ENCODE assay signal across 22 cellular contexts in genomic region chr9:73701415-73702057, GRCh38.
A peak's percentile ranks its signal among the peaks of the same experiment; 100 is the strongest.
DNase-seq lines count a peak whose midpoint lies in the region; ATAC-seq and TF ChIP-seq lines count a peak whose summit lies in the region.
"Had no signal": no experiment of that assay in that cellular context is flagged by ENCODE, and none has a peak within 500 bp of the region (broad histone marks: within the 10 kb centered on the region; RNA-seq: fewer than 3 reads in every experiment).

No MANE protein-coding gene starts in this region.

- peak overlapping the region; percentile 72 for H3K4me2 ChIP-seq in mammary epithelial cell (ENCODE audit: insufficient read depth, low read depth, low read length)
- H3K4me2 ChIP-seq in PC-9 = peak overlapping the region; percentile 52
- no peak overlapping the region for H3K4me2 ChIP-seq in H9 (ENCODE audit: insufficient read depth, insufficient read length, low read length)

- H3K9ac ChIP-seq in mammary epithelial cell (ENCODE audit: insufficient read depth, low read length) = no peak overlapping the region
- no peak overlapping the region for H3K9ac ChIP-seq in H9 (ENCODE audit: extremely low read depth, insufficient read length, low read length)

- H2AFZ ChIP-seq in mammary epithelial cell (ENCODE audit: low read depth, low read length) (peak overlapping the region; percentile 94), PC-9 (peak overlapping the region; percentile 54; the same call in 1 of the 2 replicates), H9 (ENCODE audit: low read length) (no peak overlapping the region)

- no peak overlapping the region for H4K91ac ChIP-seq in H9 (ENCODE audit: insufficient read length, low read depth, low read length)

- intact Hi-C loops in mammary epithelial cell (cut with micrococcal nuclease) (no loop called here), breast epithelium (cut with DNase I; ENCODE audit: low total_unique reads) (no loop called here), PC-9 (cut with micrococcal nuclease; ENCODE audit: unreplicated experiment) (loop anchor here (10.0 kb wide), 1 partner anchor 113 kb away; no protein-coding TSS in a partner anchor)

- H2AK5ac ChIP-seq in H9 (ENCODE audit: insufficient read length, low read length) = no peak overlapping the region

- H3K79me2 ChIP-seq in mammary epithelial cell (ENCODE audit: insufficient read depth, low read length) (no peaks in the 10 kb centered on the region), PC-9 (ENCODE audit: low read depth) (no peaks in the 10 kb centered on the region), H9 (ENCODE audit: insufficient read depth, low read length) (no peaks in the 10 kb centered on the region)

- no peaks in the 10 kb centered on the region for H3K27me3 Mint-ChIP-seq in H9 (ENCODE audit: low read depth)
- H3K27me3 Mint-ChIP-seq: B cell had no signal

- CTCF ChIA-PET in mammary epithelial cell (lab: Charles Lee; ENCODE audit: low non-redundant PET) (interaction anchor here (0.6 kb wide), 1 partner anchor 446 kb away, joined by 3 read pairs; no protein-coding TSS in a partner anchor), PC-9 (lab: Charles Lee) (no interaction called here)

- no peak overlapping the region for H2BK120ac ChIP-seq in H9 (ENCODE audit: low read depth, low read length, poor library complexity, severe bottlenecking)

- H3K4ac ChIP-seq in H9 (ENCODE audit: low read depth, low read length) = no peak overlapping the region

- TF ChIP-seq POLR2A in breast epithelium (IDR thresholded peaks at IDR 0.05) = no peak

- H3K27me3 ChIP-seq in mammary epithelial cell (ENCODE audit: insufficient read depth, low read length) (no peaks in the 10 kb centered on the region), breast epithelium (no peaks in the 10 kb centered on the region), PC-9 (ENCODE audit: insufficient read depth, low read depth) (no peaks in the 10 kb centered on the region), H9 (ENCODE audit: insufficient read depth, low read length) (no peaks in the 10 kb centered on the region)

- no peak overlapping the region for H3K18ac ChIP-seq in H9 (ENCODE audit: insufficient read length, low read depth, low read length)

- no peak overlapping the region for H3K27ac Mint-ChIP-seq in H9
- H3K27ac Mint-ChIP-seq: B cell, HFFc6 had no signal

- DNase-seq in mammary epithelial cell = peak; percentile 21
- no peak for DNase-seq in breast epithelium (ENCODE audit: low spot score in 2 of 2)
- no peak for DNase-seq in PC-9
- no peak for DNase-seq in left lobe of liver (ENCODE audit: low spot score)
- no peak for DNase-seq in H9
- no peak for DNase-seq in NCI-H524 treated with DMSO at 0.1 percent for 48 hours (lab: John Stamatoyannopoulos, UW)
- no peak for DNase-seq in caudate nucleus (lab: John Stamatoyannopoulos, UW)
- DNase-seq: GF-D8, HFFc6, NCI-H1105 treated with DMSO at 0.1 percent for 48 hours, NCI-H1694, NCI-H2107, NCI-H510A, NCI-H774, PC-3, SIG-M5 had no signal

- peaks cover 0 to 4% of the 10 kb centered on the region in 2 experiments; a peak in 1 of 4 replicates for H3K4me1 Mint-ChIP-seq in H9
- H3K4me1 Mint-ChIP-seq: B cell had no signal

- H3K9me2 ChIP-seq in PC-9 (ENCODE audit: insufficient read depth) = peaks cover 6% of the 10 kb centered on the region; the same call in 1 of the 2 replicates

- no peak overlapping the region for H3T11ph ChIP-seq in H9 (ENCODE audit: low read length)

- no peaks in the 10 kb centered on the region for H3K36me3 Mint-ChIP-seq in H9 (ENCODE audit: insufficient read depth in 1 of 3, low read depth in 3 of 3)

- peak overlapping the region in 1 of 3 experiments; percentile 20 for H3K4me3 ChIP-seq in mammary epithelial cell (replicated peaks in 1 of 3; ENCODE audit: insufficient read depth in 1 of 3, low read depth in 2 of 3, low read length in 3 of 3)
- H3K4me3 ChIP-seq in breast epithelium = no peak overlapping the region
- H3K4me3 ChIP-seq in PC-9 = no peak overlapping the region

- H3K79me1 ChIP-seq in H9 (ENCODE audit: insufficient read depth, low read depth, low read length, poor library complexity, severe bottlenecking) = no peaks in the 10 kb centered on the region

- no peaks in the 10 kb centered on the region for H3K23me2 ChIP-seq in H9 (ENCODE audit: insufficient read length, low read depth, low read length, poor library complexity, severe bottlenecking)

- no peak overlapping the region for H2BK12ac ChIP-seq in H9 (ENCODE audit: insufficient read length, low read depth, low read length)

- TF ChIP-seq CTCF in mammary epithelial cell (conservative IDR thresholded peaks at IDR 0.05 in 1 of 2, IDR thresholded peaks at IDR 0.05 in 1 of 2; ENCODE audit: extremely low read depth in 1 of 2, insufficient read depth in 1 of 2, low read depth in 1 of 2, low read length in 2 of 2) (no peak), breast epithelium (IDR thresholded peaks at IDR 0.05) (no peak), PC-9 (conservative IDR thresholded peaks at IDR 0.05) (no peak), H9 (conservative IDR thresholded peaks at IDR 0.05) (no peak)

- in situ Hi-C loops in mammary epithelial cell (cut with MboI; ENCODE audit: low sequenced_read_pairs in 2 of 2) = no loop called here

- H3F3A ChIP-seq in PC-9 (ENCODE audit: insufficient read depth, low read depth) = no peaks in the 10 kb centered on the region

- no peak overlapping the region for H2BK15ac ChIP-seq in H9 (ENCODE audit: low read depth, low read length)

- no peaks in the 10 kb centered on the region for H3K9me3 Mint-ChIP-seq in H9

- H3K23ac ChIP-seq in H9 (ENCODE audit: insufficient read length, low read depth, low read length) = no peak overlapping the region

- H4K8ac ChIP-seq in H9 (replicated peaks; ENCODE audit: insufficient read length, low read depth, low read length) = no peak overlapping the region

- H2BK20ac ChIP-seq in H9 (ENCODE audit: low read depth, low read length, poor library complexity, severe bottlenecking) = no peak overlapping the region

- no peak overlapping the region for H4K5ac ChIP-seq in H9 (ENCODE audit: insufficient read length, low read depth, low read length)

- H3K9me3 ChIP-seq in mammary epithelial cell (replicated peaks; ENCODE audit: insufficient read depth, low read length) (no peaks in the 10 kb centered on the region), breast epithelium (peaks cover 0 to 4% of the 10 kb centered on the region in 2 donors), PC-9 (ENCODE audit: insufficient read depth, low read depth) (no peaks in the 10 kb centered on the region), H9 (ENCODE audit: control insufficient read depth, low read depth, low read length) (no peaks in the 10 kb centered on the region)

- H3K4me3 Mint-ChIP-seq in H9 = no peak overlapping the region
- H3K4me3 Mint-ChIP-seq: B cell, HFFc6 had no signal

- 0% methylated on average over 1 of the region's 1 CpG for WGBS in mammary epithelial cell (ENCODE audit: low coverage, missing lambda C conversion rate)
- WGBS in H9 (ENCODE audit: extremely low coverage, insufficient read length, low lambda C conversion rate) = no CpG with 5 or more reads among the region's 1 CpG

- no peak overlapping the region for H3K56ac ChIP-seq in H9 (ENCODE audit: insufficient read length, low read depth, low read length)

- dilution Hi-C loops in mammary epithelial cell (cut with HindIII; ENCODE audit: low sequenced_read_pairs) = no loop called here

- no peak overlapping the region for H3K14ac ChIP-seq in H9 (ENCODE audit: insufficient read depth, low read length)

- H2BK5ac ChIP-seq in H9 (ENCODE audit: insufficient read length, low read length) = no peak overlapping the region

- POLR2A ChIA-PET in PC-9 (lab: Charles Lee; ENCODE audit: unreplicated experiment) = interaction anchor here (0.6 kb wide), 2 partner anchors 167 to 843 kb away, joined by 4 to 5 read pairs; no protein-coding TSS in a partner anchor

- H3K4me1 ChIP-seq in mammary epithelial cell (ENCODE audit: insufficient read depth, low read length) (no peaks in the 10 kb centered on the region), breast epithelium (no peaks in the 10 kb centered on the region), PC-9 (replicated peaks; ENCODE audit: insufficient read depth) (no peaks in the 10 kb centered on the region), H9 (ENCODE audit: insufficient read depth, low read length) (no peaks in the 10 kb centered on the region)

- no peaks in the 10 kb centered on the region for H4K20me1 ChIP-seq in mammary epithelial cell (ENCODE audit: insufficient read depth, low read length)
- H4K20me1 ChIP-seq in PC-9 (ENCODE audit: insufficient read depth) = no peaks in the 10 kb centered on the region
- no peaks in the 10 kb centered on the region for H4K20me1 ChIP-seq in H9 (ENCODE audit: control insufficient read depth, insufficient read depth, insufficient read length)

- H3K36me3 ChIP-seq in mammary epithelial cell (ENCODE audit: insufficient read depth, low read length) (no peaks in the 10 kb centered on the region), breast epithelium (no peaks in the 10 kb centered on the region), PC-9 (ENCODE audit: low read depth) (no peaks in the 10 kb centered on the region)

- H3K27ac ChIP-seq in mammary epithelial cell (ENCODE audit: insufficient read depth, low read depth, low read length) (no peak overlapping the region), breast epithelium (no peak overlapping the region), PC-9 (no peak overlapping the region), H9 (ENCODE audit: insufficient read length, low read depth, low read length) (no peak overlapping the region), caudate nucleus (ENCODE audit: low read depth, low read length) (no peak overlapping the region)
- H3K27ac ChIP-seq: 22Rv1, HL-60, RWPE1 had no signal

- BruUV-seq in mammary epithelial cell (replicated peaks; lab: Mats Ljungman, UMichigan) = no TSS peak
- no TSS peak for BruUV-seq in PC-9 (replicated peaks; lab: Mats Ljungman, UMichigan)

- peak; percentile 84 for ATAC-seq in left lobe of liver
- no peak for ATAC-seq in HG03135 (IDR thresholded peaks at IDR 0.05; ENCODE audit: unreplicated experiment)
- ATAC-seq: PC-3, SK-N-SH treated with all-trans-retinoic acid at 6 μM for 48 hours had no signal
